8 cellular contexts compared by ENCODE assay signal in the genomic region with DNA sequence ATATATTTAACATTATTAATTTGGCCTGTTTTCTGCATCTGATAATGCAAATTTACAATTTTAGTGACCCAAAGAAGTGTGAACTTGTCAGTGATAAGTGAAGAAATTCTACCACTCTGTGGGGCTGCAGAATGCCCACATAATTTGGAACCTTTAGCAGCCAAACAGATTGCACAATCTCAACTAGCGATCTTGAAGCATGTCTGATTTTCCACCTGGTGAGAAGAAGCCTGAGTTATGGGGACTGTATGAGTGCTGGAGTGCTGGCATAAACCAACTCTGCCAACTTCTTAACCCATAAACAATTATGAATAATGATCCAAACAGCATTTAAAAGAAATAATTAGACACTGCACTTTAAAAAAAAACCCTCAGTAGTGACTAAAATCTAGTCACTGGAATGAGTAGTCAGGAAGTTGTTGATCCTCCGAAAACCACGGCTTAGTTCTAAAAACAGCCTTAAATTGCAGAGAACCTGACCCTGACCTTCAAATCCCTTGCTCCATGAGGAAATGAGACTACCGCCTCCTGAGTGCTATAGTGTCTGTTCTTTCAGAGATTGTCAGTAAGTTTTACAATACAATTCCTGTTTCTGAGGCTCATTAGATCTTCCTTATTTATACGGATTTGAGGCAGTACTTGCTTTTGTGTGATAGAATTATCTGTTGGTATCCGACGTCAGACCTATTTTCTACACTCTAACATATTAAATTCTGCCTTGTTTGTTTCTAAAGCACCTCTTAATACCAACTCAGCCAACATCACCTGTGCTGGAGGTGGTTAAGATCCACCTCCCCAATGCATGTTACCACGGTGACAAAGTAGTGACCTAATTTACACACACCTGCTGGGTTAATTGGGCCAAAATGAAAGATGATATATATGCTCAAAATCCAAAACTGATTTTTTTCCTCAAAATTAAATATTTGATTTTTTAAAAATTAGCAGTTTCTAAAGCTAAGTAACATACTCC.
DNase-seq lines count a peak whose midpoint lies in the region; ATAC-seq and TF ChIP-seq lines count a peak whose summit lies in the region.

No MANE protein-coding gene starts in this region.

- no peak overlapping the region for H3K27ac ChIP-seq in naive thymus-derived CD4-positive, alpha-beta T cell (ENCODE audit: low read depth, low read length)

- no peak overlapping the region for H3K4me3 Mint-ChIP-seq in naive thymus-derived CD4-positive, alpha-beta T cell

- peaks cover 0 to 39% (median 12%) of the 10 kb centered on the region in 5 donors for H3K36me3 Mint-ChIP-seq in naive thymus-derived CD4-positive, alpha-beta T cell

- no peak for TF ChIP-seq CTCF in choroid plexus epithelial cell (conservative IDR thresholded peaks at IDR 0.05; ENCODE audit: low read depth, low read length)

- POLR2A ChIA-PET in naive thymus-derived CD4-positive, alpha-beta T cell (lab: Charles Lee): no interaction called here

- no peaks in the 10 kb centered on the region for H3K27me3 Mint-ChIP-seq in naive thymus-derived CD4-positive, alpha-beta T cell

- no peak overlapping the region for H3K27ac Mint-ChIP-seq in naive thymus-derived CD4-positive, alpha-beta T cell

- no peaks in the 10 kb centered on the region for H3K4me1 ChIP-seq in naive thymus-derived CD4-positive, alpha-beta T cell (ENCODE audit: control insufficient read depth in 2 of 2, insufficient read depth in 2 of 2, low read length in 2 of 2)

- H3K36me3 ChIP-seq in naive thymus-derived CD4-positive, alpha-beta T cell (ENCODE audit: control insufficient read depth in 2 of 3, insufficient read depth in 3 of 3, low read length in 3 of 3): no peaks in the 10 kb centered on the region

- no peaks in the 10 kb centered on the region for H3K9me3 ChIP-seq in naive thymus-derived CD4-positive, alpha-beta T cell (ENCODE audit: control insufficient read depth in 2 of 3, low read length in 3 of 3)

- H3K27me3 ChIP-seq in naive thymus-derived CD4-positive, alpha-beta T cell (ENCODE audit: control insufficient read depth in 2 of 2, insufficient read depth in 2 of 2, low read length in 2 of 2): no peaks in the 10 kb centered on the region

- no peaks in the 10 kb centered on the region for H3K9me3 Mint-ChIP-seq in naive thymus-derived CD4-positive, alpha-beta T cell

- ATAC-seq in GM18858 (IDR thresholded peaks at IDR 0.05; ENCODE audit: unreplicated experiment): peak; percentile 75
- ATAC-seq in HG02642 (IDR thresholded peaks at IDR 0.05; ENCODE audit: poor library complexity, unreplicated experiment): peak; percentile 84
- no peak for ATAC-seq in naive thymus-derived CD4-positive, alpha-beta T cell

- CTCF ChIA-PET in naive thymus-derived CD4-positive, alpha-beta T cell (lab: Charles Lee): no interaction called here

- H3K4me1 Mint-ChIP-seq in naive thymus-derived CD4-positive, alpha-beta T cell: peaks cover 0 to 14% (median 7%) of the 10 kb centered on the region in 7 donors

- DNase-seq in NCI-H1436 treated with DMSO at 0.1 percent for 48 hours (lab: John Stamatoyannopoulos, UW) (peak; percentile 86), choroid plexus epithelial cell (ENCODE audit: low read depth) (peak; percentile 68), stromal cell of bone marrow (ENCODE audit: low read depth) (peak; percentile 72), amygdala (lab: John Stamatoyannopoulos, UW) (no peak)
- DNase-seq in naive thymus-derived CD4-positive, alpha-beta T cell: no peak
- DNase-seq in activated CD4-positive, alpha-beta T cell treated with anti-CD3 and anti-CD28 coated beads, Interleukin-2, amount 50 U/mL, for 1 hour: no peak

- H3K4me3 ChIP-seq in choroid plexus epithelial cell (ENCODE audit: low read depth, low read length): no peak overlapping the region
- H3K4me3 ChIP-seq in naive thymus-derived CD4-positive, alpha-beta T cell (ENCODE audit: low read length): no peak overlapping the region

- intact Hi-C loops in naive thymus-derived CD4-positive, alpha-beta T cell (cut with micrococcal nuclease): no loop called here

Comparison
In these comparisons a context has a peak if more than half of its experiments do, and no peak if none do; other contexts are left out.
1. DNase-seq: peak in NCI-H1436 treated with DMSO at 0.1 percent for 48 hours (single experiment), choroid plexus epithelial cell (single experiment) and stromal cell of bone marrow (single experiment); none in naive thymus-derived CD4-positive, alpha-beta T cell (0 of 9), amygdala (0 of 56) and activated CD4-positive, alpha-beta T cell treated with anti-CD3 and anti-CD28 coated beads, Interleukin-2, amount 50 U/mL, for 1 hour (single experiment).